ENCODE assay signal across 14 cellular contexts in genomic region chr3:5330152-5330810, GRCh38.
DNase-seq lines count a peak whose midpoint lies in the region; ATAC-seq, FAIRE-seq and TF ChIP-seq lines count a peak whose summit lies in the region.
"Had no signal": no experiment of that assay in that cellular context is flagged by ENCODE, and none has a peak within 500 bp of the region (broad histone marks: within the 10 kb centered on the region; RNA-seq: fewer than 3 reads in every experiment).

No MANE protein-coding gene starts in this region.

- H3K4me1 ChIP-seq in left ventricle myocardium inferior: no peaks in the 10 kb centered on the region
- H3K4me1 ChIP-seq: BE2C, transverse colon had no signal

- H3K4me3 ChIP-seq in MG63 (no peak overlapping the region), left ventricle myocardium inferior (no peak overlapping the region)
- H3K4me3 ChIP-seq: transverse colon had no signal

- H3K27me3 ChIP-seq in MG63 (no peaks in the 10 kb centered on the region), left ventricle myocardium inferior (ENCODE audit: low read depth) (peaks cover 2% of the 10 kb centered on the region)
- H3K27me3 ChIP-seq: BE2C, transverse colon had no signal

- TF ChIP-seq CTCF in D721Med (IDR thresholded peaks at IDR 0.05; ENCODE audit: insufficient read depth, missing control alignments): no peak
- no peak for TF ChIP-seq CTCF in left ventricle myocardium inferior (IDR thresholded peaks at IDR 0.05; ENCODE audit: borderline replicate concordance)

- peak; percentile 58 for DNase-seq in activated CD8-positive, alpha-beta memory T cell treated with anti-CD3 and anti-CD28 coated beads, Interleukin-2, amount 50 U/mL, for 48 hours
- no peak for DNase-seq in activated CD8-positive, alpha-beta memory T cell treated with anti-CD3 and anti-CD28 coated beads for 24 hours
- DNase-seq in MG63: peak; percentile 48
- peak; percentile 6 to 30 for DNase-seq in stimulated activated CD8-positive, alpha-beta memory T cell treated with anti-CD3 and anti-CD28 coated beads, Interleukin-15, amount 100 ng/mL, for 48 hours (ENCODE audit: low read depth in 2 of 2)
- no peak for DNase-seq in D721Med (ENCODE audit: insufficient read length, low spot score)
- no peak for DNase-seq in left ventricle myocardium inferior
- DNase-seq: BE2C; effector CD4-positive, alpha-beta T cell; MV-4-11; NCI-H524; SIG-M5; transverse colon had no signal

- intact Hi-C loops in left ventricle myocardium inferior (cut with micrococcal nuclease): no loop called here

- ATAC-seq in esophagus mucosa: peak; percentile 58
- ATAC-seq in HG02973 (IDR thresholded peaks at IDR 0.05; ENCODE audit: unreplicated experiment): no peak

- no peaks in the 10 kb centered on the region for H3K36me3 ChIP-seq in MG63
- no peaks in the 10 kb centered on the region for H3K36me3 ChIP-seq in left ventricle myocardium inferior
- H3K36me3 ChIP-seq: BE2C, transverse colon had no signal

- H3K9me3 ChIP-seq in MG63 (no peaks in the 10 kb centered on the region), left ventricle myocardium inferior (replicated peaks) (no peaks in the 10 kb centered on the region)
- H3K9me3 ChIP-seq: BE2C, transverse colon had no signal

- FAIRE-seq in D721Med (lab: Jason Lieb, UNC): no peak

- no peak overlapping the region for H3K27ac ChIP-seq in left ventricle myocardium inferior (replicated peaks)
- H3K27ac ChIP-seq: transverse colon had no signal

Comparison
In these comparisons a context has a peak if more than half of its experiments do, and no peak if none do; other contexts are left out.
1. DNase-seq: peak in activated CD8-positive, alpha-beta memory T cell treated with anti-CD3 and anti-CD28 coated beads, Interleukin-2, amount 50 U/mL, for 48 hours (single experiment), MG63 (single experiment) and stimulated activated CD8-positive, alpha-beta memory T cell treated with anti-CD3 and anti-CD28 coated beads, Interleukin-15, amount 100 ng/mL, for 48 hours (2 of 2); none in activated CD8-positive, alpha-beta memory T cell treated with anti-CD3 and anti-CD28 coated beads for 24 hours (single experiment), D721Med (single experiment) and left ventricle myocardium inferior (single experiment).